In genomic region chr1:219189021-219189824, GRCh38 we compare ENCODE assay signal across 8 cellular contexts. TPM values are rescaled to one million over a fixed set of nuclear protein-coding genes. Genes with fewer than 3 reads are reported as not detected.
DNase-seq lines count a peak whose midpoint lies in the region; ATAC-seq, FAIRE-seq and TF ChIP-seq lines count a peak whose summit lies in the region.

No MANE protein-coding gene starts in this region.

- no peak for TF ChIP-seq POLR2A in HepG2 (IDR thresholded peaks at IDR 0.05; ENCODE audit: insufficient read depth in 1 of 2, low read depth in 2 of 2, low read length in 2 of 2)

- POLR2A ChIA-PET in HepG2 (lab: Yijun Ruan, JAX), result interaction anchor here (1.0 to 2.0 kb wide), 2 partner anchors 10 to 16 kb away, joined by 3 to 7 read pairs; partner anchors contain the start of gene LYPLAL1

- no peak for FAIRE-seq in HepG2 (lab: Jason Lieb, UNC)

- in situ Hi-C loops in HepG2 (cut with HindIII; ENCODE audit: extremely low pct_ligation_motif_present, low pct_unique_long_range_greater_than_20kb), result no loop called here

- H3K4me1 ChIP-seq in liver (ENCODE audit: control insufficient read depth in 4 of 4, insufficient read depth in 4 of 4, low read length in 3 of 4) (peaks cover 2 to 27% (median 15%) of the 10 kb centered on the region in 4 donors), HepG2 (ENCODE audit: insufficient read depth, low read length) (peaks cover 9% of the 10 kb centered on the region; the same call in 1 of the 2 replicates), adipocyte (ENCODE audit: control insufficient read depth, insufficient read depth, low read length) (peaks cover 14% of the 10 kb centered on the region), left lung (peaks cover 4 to 22% of the 10 kb centered on the region in 2 donors)

- TF ChIP-seq RAD21 in liver (IDR thresholded peaks at IDR 0.05) (no peak), HepG2 (CRISPR knock-in tag; IDR thresholded peaks at IDR 0.05) (no peak)

- TF ChIP-seq EP300 in HepG2 (IDR thresholded peaks at IDR 0.05; ENCODE audit: low read depth in 2 of 2, low read length in 2 of 2), result no peak
- TF ChIP-seq EP300 in HepG2 (CRISPR knock-in tag; IDR thresholded peaks at IDR 0.05; ENCODE audit: borderline replicate concordance), result no peak

- no TSS peak for BruUV-seq in HepG2 (replicated peaks; lab: Mats Ljungman, UMichigan)

- CTCF ChIA-PET in HepG2 (lab: Yijun Ruan, JAX; ENCODE audit: low intra/inter-chr PET ratio, low total read pairs), result no interaction called here

- H4K20me1 ChIP-seq in HepG2 (ENCODE audit: insufficient read depth, low read length), result no peaks in the 10 kb centered on the region

- H3K4me3 ChIP-seq in liver (ENCODE audit: low read depth in 1 of 3, low read length in 3 of 3), result no peak overlapping the region
- H3K4me3 ChIP-seq in HepG2 (replicated peaks in 1 of 3; ENCODE audit: insufficient read depth in 1 of 3, low read depth in 2 of 3, low read length in 3 of 3), result no peak overlapping the region
- peak overlapping the region; percentile 48 for H3K4me3 ChIP-seq in adipocyte (ENCODE audit: low read length)
- no peak overlapping the region for H3K4me3 ChIP-seq in left lung

- intact Hi-C loops in HepG2 (cut with micrococcal nuclease; ENCODE audit: unreplicated experiment), result no loop called here
- intact Hi-C loops in left lung (cut with DNase I), result no loop called here

- H3K4me2 ChIP-seq in HepG2 (ENCODE audit: low read depth, low read length), result no peak overlapping the region

- H3K9me3 ChIP-seq in liver (ENCODE audit: control insufficient read depth in 4 of 4, low read length in 3 of 4), result no peaks in the 10 kb centered on the region
- no peaks in the 10 kb centered on the region for H3K9me3 ChIP-seq in HepG2 (ENCODE audit: low read length)
- peaks cover 6% of the 10 kb centered on the region for H3K9me3 ChIP-seq in adipocyte (ENCODE audit: control insufficient read depth, low read length)
- no peaks in the 10 kb centered on the region for H3K9me3 ChIP-seq in left lung

- TF ChIP-seq CTCF in liver (IDR thresholded peaks at IDR 0.05; ENCODE audit: low read depth, low read length, missing input control), result no peak
- TF ChIP-seq CTCF in HepG2 (CRISPR knock-in tag; IDR thresholded peaks at IDR 0.05), result no peak
- TF ChIP-seq CTCF in left lung (IDR thresholded peaks at IDR 0.05), result no peak

- no peak for ATAC-seq in HepG2
- ATAC-seq in HG03060 (IDR thresholded peaks at IDR 0.05; ENCODE audit: low read depth, unreplicated experiment), result peak; percentile 78
- ATAC-seq in left lung, result peak; percentile 52

- H3K27ac ChIP-seq in liver (ENCODE audit: low read depth in 1 of 2, low read length in 2 of 2) (peak overlapping the region; percentile 84 to 89), HepG2 (ENCODE audit: extremely low read length, insufficient read depth, low read length) (no peak overlapping the region), left lung (peak overlapping the region; percentile 47 to 51)

- H3K36me3 ChIP-seq in liver (ENCODE audit: control insufficient read depth in 4 of 4, insufficient read depth in 3 of 4, low read depth in 1 of 4, low read length in 3 of 4) (peaks cover 0 to 4% (median 2%) of the 10 kb centered on the region in 4 donors), HepG2 (replicated peaks in 1 of 2; ENCODE audit: control insufficient read depth in 1 of 2, insufficient read depth in 2 of 2, low read length in 2 of 2) (no peaks in the 10 kb centered on the region), adipocyte (ENCODE audit: control insufficient read depth, insufficient read depth, low read length, severe bottlenecking) (peaks cover 35% of the 10 kb centered on the region), left lung (no peaks in the 10 kb centered on the region)

- peak overlapping the region; percentile 0 to 73 for H3K9ac ChIP-seq in liver (ENCODE audit: low read depth in 1 of 2, low read length in 2 of 2)
- H3K9ac ChIP-seq in HepG2 (ENCODE audit: insufficient read depth, low read depth, low read length), result no peak overlapping the region
- H3K9ac ChIP-seq in adipocyte (ENCODE audit: low read length), result peak overlapping the region; percentile 37

- DNase-seq in HepG2 (ENCODE audit: low spot score), result no peak
- DNase-seq in adipocyte (ENCODE audit: low read depth), result peak; percentile 77
- no peak for DNase-seq in left lung
- DNase-seq in NAMALWA (ENCODE audit: low spot score), result no peak
- DNase-seq in NOMO-1 treated with dmso at 0.1 percent for 144 hours (lab: John Stamatoyannopoulos, UW; ENCODE audit: unreplicated experiment), result no peak
- no peak for DNase-seq in NCI-H146 (lab: John Stamatoyannopoulos, UW)

- H3K79me2 ChIP-seq in HepG2 (ENCODE audit: insufficient read depth, low read length), result peaks cover 38% of the 10 kb centered on the region

- H3K27me3 ChIP-seq in liver (ENCODE audit: control insufficient read depth in 4 of 4, insufficient read depth in 4 of 4, low read length in 3 of 4) (no peaks in the 10 kb centered on the region), HepG2 (ENCODE audit: control insufficient read depth in 1 of 2, insufficient read depth in 2 of 2, low read length in 2 of 2) (no peaks in the 10 kb centered on the region), adipocyte (replicated peaks; ENCODE audit: control insufficient read depth, insufficient read depth, low read length) (no peaks in the 10 kb centered on the region), left lung (no peaks in the 10 kb centered on the region)

- H2AFZ ChIP-seq in HepG2 (ENCODE audit: low read length), result no peak overlapping the region

TF ChIP-seq in liver, 16 proteins besides CTCF, POLR2A, EP300 and RAD21:
- TF ChIP-seq JUND (IDR thresholded peaks at IDR 0.05) (peak; percentile 60 to 79), YY1 (IDR thresholded peaks at IDR 0.05) (peak; percentile 66), HNF4G (IDR thresholded peaks at IDR 0.05) (no peak)

TF ChIP-seq in HepG2, 621 proteins besides CTCF, POLR2A, EP300 and RAD21:
- TF ChIP-seq CBX5 (CRISPR knock-in tag; IDR thresholded peaks at IDR 0.05; ENCODE audit: borderline replicate concordance) (no peak), MAX (IDR thresholded peaks at IDR 0.05) (no peak), DBP (CRISPR knock-in tag; IDR thresholded peaks at IDR 0.05; ENCODE audit: not compliant biosample characterization) (no peak)

RNA-seq across cellular contexts. Expression of gene LYPLAL1, which starts 15.5 kb away (rescaled TPM):
- 10 to 100 TPM; 10.7 to 16.7 TPM for total RNA-seq in liver
- 10 to 100 TPM; 10.3 to 57.4 TPM for polyA plus RNA-seq in liver
- total RNA-seq in HepG2 (2016; rRNA removed; fragmentation: Illumina TruSeq; extraction: Trizol), result 29.1 and 31.6 TPM in 2 replicates
- total RNA-seq in HepG2 (2016; cell fraction: cytosol; rRNA removed; fragmentation: Illumina TruSeq; extraction: Trizol; ENCODE audit: low read depth), result 106 and 118 TPM in 2 replicates
- total RNA-seq in HepG2 (2016; cell fraction: insoluble cytoplasmic fraction; rRNA removed; fragmentation: Illumina TruSeq; extraction: Trizol), result 34.1 and 38.8 TPM in 2 replicates
- total RNA-seq in HepG2 (2016; cell fraction: membrane; rRNA removed; fragmentation: Illumina TruSeq; extraction: Trizol), result 39.0 and 45.7 TPM in 2 replicates
- 29.4 and 33.0 TPM in 2 replicates for total RNA-seq in HepG2 (2016; cell fraction: nucleus; rRNA removed; fragmentation: Illumina TruSeq; extraction: Trizol)
- 15.2 and 17.0 TPM in 2 replicates for polyA plus RNA-seq in HepG2 (2011; rRNA removed)
- 3.0 and 4.8 TPM in 2 replicates for polyA plus RNA-seq in HepG2 (2011; cell fraction: cytosol; rRNA removed)
- 10.8 and 11.8 TPM in 2 replicates for polyA plus RNA-seq in HepG2 (2011; cell fraction: nucleus; rRNA removed)
- polyA plus RNA-seq in HepG2 (2012), result 16.4 and 30.2 TPM in 2 replicates
- polyA plus RNA-seq in HepG2 (2016; cell fraction: cytosol; fragmentation: Illumina TruSeq; extraction: Trizol; ENCODE audit: low read depth), result 3.7 and 3.8 TPM in 2 replicates
- polyA plus RNA-seq in HepG2 (2016; cell fraction: insoluble cytoplasmic fraction; fragmentation: Illumina TruSeq; extraction: Trizol; ENCODE audit: low read depth), result 29.2 and 32.0 TPM in 2 replicates
- polyA plus RNA-seq in HepG2 (2016; cell fraction: membrane; fragmentation: Illumina TruSeq; extraction: Trizol; ENCODE audit: low read depth), result 6.1 and 7.5 TPM in 2 replicates
- 29.2 and 29.7 TPM in 2 replicates for polyA plus RNA-seq in HepG2 (2016; cell fraction: nucleus; fragmentation: Illumina TruSeq; extraction: Trizol; ENCODE audit: insufficient read depth, low read depth)
- 2.5 and 6.1 TPM in 2 replicates for polyA minus RNA-seq in HepG2 (2011; rRNA and poly(A)+ RNA removed; ENCODE audit: low replicate concordance)
- 10.2 and 17.9 TPM in 2 replicates for polyA minus RNA-seq in HepG2 (2011; cell fraction: cytosol; rRNA and poly(A)+ RNA removed)
- polyA minus RNA-seq in HepG2 (2011; cell fraction: nucleus; rRNA and poly(A)+ RNA removed), result 88.0 and 131 TPM in 2 replicates
- total RNA-seq in left lung, result 10 to 100 TPM; 24.1 to 32.5 TPM
